In genomic region chr15:73927003-73927475, GRCh38 we compare ENCODE assay signal across 8 cellular contexts. TPM values are rescaled to one million over a fixed set of nuclear protein-coding genes. Genes with fewer than 3 reads are reported as not detected.
DNase-seq lines count a peak whose midpoint lies in the region; ATAC-seq and TF ChIP-seq lines count a peak whose summit lies in the region.

No MANE protein-coding gene starts in this region.

- TF ChIP-seq CTCF in C4-2B (conservative IDR thresholded peaks at IDR 0.05) (no peak), KMS-11 (conservative IDR thresholded peaks at IDR 0.05; ENCODE audit: low read depth, low read length) (no peak), natural killer cell (IDR thresholded peaks at IDR 0.05) (no peak), upper lobe of right lung (IDR thresholded peaks at IDR 0.05) (no peak)

- H3K36me3 Mint-ChIP-seq in natural killer cell: no peaks in the 10 kb centered on the region

- H3K9me3 ChIP-seq in upper lobe of right lung: no peaks in the 10 kb centered on the region

- no peaks in the 10 kb centered on the region for H3K79me2 ChIP-seq in KMS-11 (ENCODE audit: insufficient read depth, low read depth)

- DNase-seq in activated CD4-positive, alpha-beta T cell treated with anti-CD3 and anti-CD28 coated beads, Interleukin-2, amount 50 U/mL, for 48 hours: peak; percentile 46 to 57
- DNase-seq in natural killer cell: no peak
- peak; percentile 84 for DNase-seq in upper lobe of right lung
- no peak for DNase-seq in pons (ENCODE audit: low spot score)

- no peaks in the 10 kb centered on the region for H3K9me3 Mint-ChIP-seq in natural killer cell

- peaks cover 18 to 31% of the 10 kb centered on the region in 2 donors for H3K4me1 Mint-ChIP-seq in natural killer cell

- ATAC-seq in esophagus mucosa (peak; percentile 17), natural killer cell (peak; percentile 29 to 43 (median 35)), upper lobe of right lung (peak; percentile 51), HG03565 (IDR thresholded peaks at IDR 0.05; ENCODE audit: unreplicated experiment) (no peak)

- H3K36me3 ChIP-seq in KMS-11 (ENCODE audit: insufficient read depth): no peaks in the 10 kb centered on the region
- no peaks in the 10 kb centered on the region for H3K36me3 ChIP-seq in upper lobe of right lung

- H3K4me2 ChIP-seq in KMS-11: no peak overlapping the region

- no peaks in the 10 kb centered on the region for H3K4me1 ChIP-seq in KMS-11 (ENCODE audit: low read depth, poor library complexity, severe bottlenecking)
- peaks cover 29% of the 10 kb centered on the region for H3K4me1 ChIP-seq in upper lobe of right lung

- no peak overlapping the region for H3K27ac Mint-ChIP-seq in natural killer cell

- H3K9ac ChIP-seq in KMS-11: no peak overlapping the region

- peaks cover 8% of the 10 kb centered on the region; the same call in 1 of the 2 replicates for H3K27me3 ChIP-seq in KMS-11 (ENCODE audit: insufficient read depth, low read depth)
- H3K27me3 ChIP-seq in upper lobe of right lung: no peaks in the 10 kb centered on the region

- no peaks in the 10 kb centered on the region for H4K20me1 ChIP-seq in KMS-11 (ENCODE audit: insufficient read depth)

- H3K27ac ChIP-seq in C4-2B: peak overlapping the region; percentile 70
- no peak overlapping the region for H3K27ac ChIP-seq in KMS-11
- peak overlapping the region; percentile 80 for H3K27ac ChIP-seq in upper lobe of right lung

- intact Hi-C loops in natural killer cell (cut with micrococcal nuclease): no loop called here
- intact Hi-C loops in upper lobe of right lung (cut with DNase I): no loop called here

- peak overlapping the region; percentile 41; the same call in 1 of the 2 replicates for H2AFZ ChIP-seq in KMS-11 (ENCODE audit: low read depth)

- peak overlapping the region; percentile 47 for H3K4me3 Mint-ChIP-seq in natural killer cell

- H3K27me3 Mint-ChIP-seq in natural killer cell (ENCODE audit: low read depth in 2 of 2): peaks cover 21 to 38% of the 10 kb centered on the region in 2 donors

- H3K4me3 ChIP-seq in KMS-11 (IDR thresholded peaks at IDR 0.05; ENCODE audit: insufficient read depth, low read depth, low read length) (no peak overlapping the region), upper lobe of right lung (peak overlapping the region; percentile 61)

RNA-seq across cellular contexts. Expression of gene LOXL1, which starts 0.8 kb away (rescaled TPM):
- 5.8 TPM for total RNA-seq in esophagus mucosa
- total RNA-seq in natural killer cell: 1 to 10 TPM; 1.1 to 1.4 (median 1.3) TPM
- total RNA-seq in upper lobe of right lung: 11.1 TPM

RNA-seq across cellular contexts. Expression of gene TBC1D21, which starts 53.7 kb away (rescaled TPM):
- total RNA-seq in esophagus mucosa: not detected
- not detected for total RNA-seq in natural killer cell
- total RNA-seq in upper lobe of right lung: not detected

Comparison
In these comparisons a context has a peak if more than half of its experiments do, and no peak if none do; other contexts are left out.
1. DNase-seq: peak in activated CD4-positive, alpha-beta T cell treated with anti-CD3 and anti-CD28 coated beads, Interleukin-2, amount 50 U/mL, for 48 hours (2 of 2) and upper lobe of right lung (single experiment); none in natural killer cell (single experiment) and pons (single experiment).